In genomic region chr2:113080134-113080533, GRCh38 we compare ENCODE assay signal across 9 cellular contexts. TPM values are rescaled to one million over a fixed set of nuclear protein-coding genes. Genes with fewer than 3 reads are reported as not detected.
A peak's percentile ranks its signal among the peaks of the same experiment; 100 is the strongest.
DNase-seq lines count a peak whose midpoint lies in the region; ATAC-seq, FAIRE-seq and TF ChIP-seq lines count a peak whose summit lies in the region.
"Had no signal": no experiment of that assay in that cellular context is flagged by ENCODE, and none has a peak within 500 bp of the region (broad histone marks: within the 10 kb centered on the region; RNA-seq: fewer than 3 reads in every experiment).

No MANE protein-coding gene starts in this region.

- H4K5ac ChIP-seq in mesendoderm (ENCODE audit: low read length): no peak overlapping the region

- no peak overlapping the region for H3K56ac ChIP-seq in mesendoderm (ENCODE audit: low read length)

- peaks cover 26% of the 10 kb centered on the region for H3K27me3 Mint-ChIP-seq in WTC11 (ENCODE audit: low read depth)

- H3K79me2 ChIP-seq in Karpas-422 (ENCODE audit: low read length): no peaks in the 10 kb centered on the region
- no peaks in the 10 kb centered on the region for H3K79me2 ChIP-seq in mesendoderm (ENCODE audit: control insufficient read depth, insufficient read depth, low read length)

- no peaks in the 10 kb centered on the region for H3K79me1 ChIP-seq in mesendoderm (ENCODE audit: low read length)

- no peaks in the 10 kb centered on the region for H4K20me1 ChIP-seq in Karpas-422 (ENCODE audit: insufficient read depth, low read depth, low read length)

- H3K9me2 ChIP-seq in Karpas-422 (replicated peaks; ENCODE audit: insufficient read depth, low read length): no peaks in the 10 kb centered on the region

- H3K4me2 ChIP-seq in Karpas-422 (ENCODE audit: low read depth, low read length, poor library complexity, severe bottlenecking) (no peak overlapping the region), mesendoderm (ENCODE audit: low read length) (no peak overlapping the region)

- ATAC-seq in WTC11 (peak; percentile 96), GM18517 (IDR thresholded peaks at IDR 0.05; ENCODE audit: unreplicated experiment) (no peak)

- no peak overlapping the region for H3K23ac ChIP-seq in mesendoderm (ENCODE audit: low read length)

- H3K4me3 ChIP-seq in Karpas-422 (ENCODE audit: low read length) (no peak overlapping the region), mesendoderm (ENCODE audit: low read length) (no peak overlapping the region)

- POLR2A ChIA-PET in WTC11 (lab: Charles Lee): interaction anchor here (1.3 kb wide), 1 partner anchor 118 kb away, joined by 5 read pairs; no protein-coding TSS in a partner anchor

- no peak for FAIRE-seq in urothelium cell line (lab: Jason Lieb, UNC)
- FAIRE-seq: TTC549 had no signal

- peaks cover 8% of the 10 kb centered on the region for H3K4me1 Mint-ChIP-seq in WTC11

- H2BK5ac ChIP-seq in mesendoderm (ENCODE audit: low read length): no peak overlapping the region

- TF ChIP-seq CTCF in GM12872 (IDR thresholded peaks at IDR 0.05; ENCODE audit: insufficient read depth, low read depth, low read length) (peak; percentile 90), WTC11 (IDR thresholded peaks at IDR 0.05) (peak; percentile 39; the same call in 1 of the 2 replicates)

- WGBS in mesendoderm (ENCODE audit: extremely low coverage, insufficient coverage, low lambda C conversion rate): no CpG with 5 or more reads among the region's 9 CpGs

- no peak overlapping the region for H3K4ac ChIP-seq in mesendoderm (ENCODE audit: low read depth, low read length)

- H2AFZ ChIP-seq in Karpas-422 (ENCODE audit: low read length): no peak overlapping the region

- no peaks in the 10 kb centered on the region for H3K36me3 Mint-ChIP-seq in WTC11

- CTCF ChIA-PET in WTC11 (lab: Charles Lee): interaction anchor here (0.6 to 4.4 kb wide), 54 partner anchors 8 to 309 kb away, joined by 3 to 96 read pairs (median 5); partner anchors contain the start of genes IL1A, IL1F10 and IL36RN

- H4K8ac ChIP-seq in mesendoderm (ENCODE audit: low read depth, low read length): no peak overlapping the region

- H2AK5ac ChIP-seq in mesendoderm (ENCODE audit: low read length): no peak overlapping the region

- no peak overlapping the region for H3K27ac Mint-ChIP-seq in WTC11

- H3K9me3 ChIP-seq in Karpas-422 (ENCODE audit: low read length): no peaks in the 10 kb centered on the region

- no peak overlapping the region for H3K4me3 Mint-ChIP-seq in WTC11

- DNase-seq in Karpas-422 (peak; percentile 73), WTC11 (ENCODE audit: low spot score) (peak; percentile 75), dedifferentiated amniotic fluid mesenchymal stem cell (ENCODE audit: extremely low spot score) (peak; percentile 31), mesendoderm (peak; percentile 66), urothelium cell line (ENCODE audit: low spot score) (peak; percentile 73), DMS79 treated with DMSO at 0.1 percent for 48 hours (lab: John Stamatoyannopoulos, UW) (no peak)

- peaks cover 3% of the 10 kb centered on the region; the same call in 1 of the 2 replicates for H3K4me1 ChIP-seq in Karpas-422 (ENCODE audit: low read length)
- H3K4me1 ChIP-seq in mesendoderm (ENCODE audit: control insufficient read depth, low read depth, low read length): no peaks in the 10 kb centered on the region

- H3K36me3 ChIP-seq in Karpas-422 (ENCODE audit: insufficient read depth, low read length): no peaks in the 10 kb centered on the region
- H3K36me3 ChIP-seq in mesendoderm (ENCODE audit: control insufficient read depth, insufficient read depth, low read length): no peaks in the 10 kb centered on the region

- no peak overlapping the region for H2BK15ac ChIP-seq in mesendoderm (replicated peaks; ENCODE audit: low read depth)

- H3K9ac ChIP-seq in Karpas-422 (ENCODE audit: low read length): no peak overlapping the region
- H3K9ac ChIP-seq in mesendoderm (ENCODE audit: low read length): no peak overlapping the region

- no peak overlapping the region for H2BK120ac ChIP-seq in mesendoderm (ENCODE audit: low read depth, low read length)

- H3K18ac ChIP-seq in mesendoderm (ENCODE audit: low read length): no peak overlapping the region

- H3K27ac ChIP-seq in Karpas-422 (ENCODE audit: low read length) (no peak overlapping the region), mesendoderm (ENCODE audit: low read depth, low read length) (no peak overlapping the region)

- H3K9me3 Mint-ChIP-seq in WTC11: no peaks in the 10 kb centered on the region

- H3K27me3 ChIP-seq in Karpas-422 (ENCODE audit: low read length) (no peaks in the 10 kb centered on the region), mesendoderm (ENCODE audit: insufficient read depth, low read length, poor library complexity) (no peaks in the 10 kb centered on the region)

TF ChIP-seq in WTC11, 78 proteins besides CTCF, POLR2A, EP300 and RAD21:
- no peak for TF ChIP-seq TEAD4 (CRISPR knock-in tag; IDR thresholded peaks at IDR 0.05)
- TF ChIP-seq RORB (CRISPR knock-in tag; IDR thresholded peaks at IDR 0.05): no peak
- TF ChIP-seq CDX4 (CRISPR knock-in tag; IDR thresholded peaks at IDR 0.05; ENCODE audit: borderline replicate concordance): no peak
- no peak for TF ChIP-seq ARID4B (CRISPR knock-in tag; IDR thresholded peaks at IDR 0.05; ENCODE audit: borderline replicate concordance)

RNA-seq across cellular contexts. Expression of gene IL1F10, which starts 12.4 kb away (rescaled TPM):
- total RNA-seq in Karpas-422 (2014; rRNA removed; shearing (Covaris generic); ENCODE audit: low replicate concordance): not detected in 2 replicates
- total RNA-seq in WTC11 (2021): not detected in 3 replicates
- polyA plus RNA-seq in mesendoderm (2013, experiment 1 of 2): not detected
- not detected for polyA plus RNA-seq in mesendoderm (2013, experiment 2 of 2)

RNA-seq across cellular contexts. Expression of gene IL36RN, which starts 21.1 kb away (rescaled TPM):
- not detected in 2 replicates for total RNA-seq in Karpas-422 (2014; rRNA removed; shearing (Covaris generic); ENCODE audit: low replicate concordance)
- total RNA-seq in WTC11 (2021): not detected in 3 replicates
- not detected for polyA plus RNA-seq in mesendoderm (2013, experiment 1 of 2)
- not detected for polyA plus RNA-seq in mesendoderm (2013, experiment 2 of 2)

RNA-seq across cellular contexts. Expression of gene IL36B, which starts 27.5 kb away (rescaled TPM):
- not detected in 2 replicates for total RNA-seq in Karpas-422 (2014; rRNA removed; shearing (Covaris generic); ENCODE audit: low replicate concordance)
- not detected in 3 replicates for total RNA-seq in WTC11 (2021)
- polyA plus RNA-seq in mesendoderm (2013, experiment 1 of 2): not detected
- not detected for polyA plus RNA-seq in mesendoderm (2013, experiment 2 of 2)

RNA-seq across cellular contexts. Expression of gene IL1RN, which starts 47.3 kb away (rescaled TPM):
- not detected in 2 replicates for total RNA-seq in Karpas-422 (2014; rRNA removed; shearing (Covaris generic); ENCODE audit: low replicate concordance)
- not detected in 3 replicates for total RNA-seq in WTC11 (2021)
- 0.03 TPM for polyA plus RNA-seq in mesendoderm (2013, experiment 1 of 2)
- polyA plus RNA-seq in mesendoderm (2013, experiment 2 of 2): 0.06 TPM
